8 cellular contexts compared by ENCODE assay signal in the genomic region with DNA sequence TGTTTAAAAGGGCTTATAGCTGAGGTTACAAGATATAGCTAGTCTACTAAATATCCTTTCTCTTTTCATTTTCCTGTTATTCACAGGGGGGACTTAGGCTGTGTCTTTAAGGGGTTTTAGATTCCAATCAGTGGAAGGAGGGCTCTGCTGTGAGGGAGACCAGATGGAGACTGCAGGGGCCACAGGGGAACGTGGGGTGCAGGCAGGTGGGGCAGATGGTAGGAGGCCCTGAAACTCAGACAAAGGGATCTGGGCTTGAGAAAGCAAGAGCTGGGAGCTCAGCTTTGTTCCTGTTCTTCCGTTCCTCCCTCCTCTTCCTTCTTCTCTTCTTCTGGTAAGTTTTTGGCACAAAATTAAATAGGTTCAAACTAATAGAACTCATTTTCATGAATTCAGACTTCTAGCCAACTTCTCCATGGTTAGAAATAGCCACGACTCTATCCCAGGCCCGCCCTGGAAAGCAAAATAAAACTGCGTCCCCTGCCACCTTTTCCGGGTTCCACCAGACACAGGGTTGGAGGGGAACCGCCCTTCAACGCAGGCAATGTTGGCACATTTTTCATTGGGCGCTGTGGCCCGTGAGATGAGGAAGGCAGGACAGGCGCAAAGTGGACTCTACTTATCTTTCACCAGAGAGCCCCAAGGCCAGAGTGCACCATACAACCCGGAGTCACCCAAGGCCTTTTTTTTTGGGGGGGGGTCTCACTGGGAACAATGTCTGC. TPM values are rescaled to one million over a fixed set of nuclear protein-coding genes. Genes with fewer than 3 reads are reported as not detected.
DNase-seq lines count a peak whose midpoint lies in the region; ATAC-seq and TF ChIP-seq lines count a peak whose summit lies in the region.

No MANE protein-coding gene starts in this region.

- H3K27me3 Mint-ChIP-seq in CD8-positive, alpha-beta T cell (ENCODE audit: low read depth) = no peaks in the 10 kb centered on the region
- peaks cover 13% of the 10 kb centered on the region for H3K27me3 Mint-ChIP-seq in neural crest cell (ENCODE audit: low read depth)

- peaks cover 13% of the 10 kb centered on the region for H3K36me3 ChIP-seq in CD8-positive, alpha-beta T cell (ENCODE audit: insufficient read depth, low read length)
- H3K36me3 ChIP-seq in colonic mucosa = no peaks in the 10 kb centered on the region

- H3K4me1 Mint-ChIP-seq in CD8-positive, alpha-beta T cell (ENCODE audit: low read depth) = peaks cover 40% of the 10 kb centered on the region
- H3K4me1 Mint-ChIP-seq in neural crest cell = peaks cover 46% of the 10 kb centered on the region

- peaks cover 37% of the 10 kb centered on the region for H3K36me3 Mint-ChIP-seq in CD8-positive, alpha-beta T cell
- peaks cover 11% of the 10 kb centered on the region for H3K36me3 Mint-ChIP-seq in neural crest cell (ENCODE audit: low read depth)

- H3K9ac ChIP-seq in colonic mucosa (ENCODE audit: low read depth in 2 of 2, low read length in 2 of 2) = peak overlapping the region in 1 of 2 donors; percentile 12

- H3K4me3 ChIP-seq in CD8-positive, alpha-beta T cell (ENCODE audit: low read depth, low read length) = peak overlapping the region; percentile 98
- no peak overlapping the region for H3K4me3 ChIP-seq in colonic mucosa

- H3K27ac Mint-ChIP-seq in CD8-positive, alpha-beta T cell = peak overlapping the region; percentile 98
- H3K27ac Mint-ChIP-seq in neural crest cell (ENCODE audit: unreplicated experiment) = peak overlapping the region; percentile 93

- H3K4me1 ChIP-seq in CD8-positive, alpha-beta T cell (ENCODE audit: insufficient read depth, low read length) = peaks cover 32% of the 10 kb centered on the region
- H3K4me1 ChIP-seq in colonic mucosa = no peaks in the 10 kb centered on the region

- CTCF ChIA-PET in CD8-positive, alpha-beta T cell (lab: Charles Lee) = interaction anchor here (1.0 to 10.0 kb wide), 8 partner anchors 10 to 517 kb away, joined by 4 to 71 read pairs (median 7); no protein-coding TSS in a partner anchor

- H3K27me3 ChIP-seq in CD8-positive, alpha-beta T cell (ENCODE audit: insufficient read depth, low read length) = no peaks in the 10 kb centered on the region
- H3K27me3 ChIP-seq in colonic mucosa = no peaks in the 10 kb centered on the region

- H3K9me3 Mint-ChIP-seq in CD8-positive, alpha-beta T cell = no peaks in the 10 kb centered on the region
- no peaks in the 10 kb centered on the region for H3K9me3 Mint-ChIP-seq in neural crest cell

- ATAC-seq in CD8-positive, alpha-beta T cell = no peak
- ATAC-seq in GM21367 (IDR thresholded peaks at IDR 0.05; ENCODE audit: unreplicated experiment) (no peak), HG03097 (IDR thresholded peaks at IDR 0.05; ENCODE audit: low FRiP score, unreplicated experiment) (no peak)

- TF ChIP-seq CTCF in CD8-positive, alpha-beta T cell (IDR thresholded peaks at IDR 0.05) = no peak
- TF ChIP-seq CTCF in colonic mucosa (IDR thresholded peaks at IDR 0.05) = no peak
- TF ChIP-seq CTCF in neural crest cell (conservative IDR thresholded peaks at IDR 0.05) = no peak

- H3K4me3 Mint-ChIP-seq in CD8-positive, alpha-beta T cell = peak overlapping the region; percentile 91
- peak overlapping the region; percentile 64 for H3K4me3 Mint-ChIP-seq in neural crest cell

- intact Hi-C loops in CD8-positive, alpha-beta T cell (cut with DNase I, micrococcal nuclease) = loop anchor here (2.0 to 10.0 kb wide), 3 partner anchors 121 to 1207 kb away; no protein-coding TSS in a partner anchor
- intact Hi-C loops in colonic mucosa (cut with DNase I) = loop anchor here (10.0 kb wide), 1 partner anchor 113 kb away; no protein-coding TSS in a partner anchor

- no peaks in the 10 kb centered on the region for H3K9me3 ChIP-seq in CD8-positive, alpha-beta T cell (ENCODE audit: low read length)
- no peaks in the 10 kb centered on the region for H3K9me3 ChIP-seq in colonic mucosa

- H3K27ac ChIP-seq in CD8-positive, alpha-beta T cell (ENCODE audit: low read depth, low read length) = peak overlapping the region; percentile 76
- H3K27ac ChIP-seq in colonic mucosa = peak overlapping the region; percentile 92

- POLR2A ChIA-PET in CD8-positive, alpha-beta T cell (lab: Charles Lee) = interaction anchor here (0.6 to 15.2 kb wide), 6 partner anchors 8 to 118 kb away, joined by 3 to 559 read pairs (median 60); no protein-coding TSS in a partner anchor

- DNase-seq in CD8-positive, alpha-beta T cell = peak in 4 of 7 experiments; percentile 43 to 67 (median 54)
- peak; percentile 51 for DNase-seq in NCI-H2171 treated with DMSO at 0.1 percent for 48 hours (lab: John Stamatoyannopoulos, UW)
- DNase-seq in colonic mucosa = no peak
- no peak for DNase-seq in neural crest cell (ENCODE audit: low read depth, low spot score)
- DNase-seq in GM03348 (ENCODE audit: low spot score) = no peak
- no peak for DNase-seq in amniotic stem cell (lab: John Stamatoyannopoulos, UW)

RNA-seq across cellular contexts. Expression of gene TMSB4X, which starts 3.5 kb away (rescaled TPM):
- total RNA-seq in CD8-positive, alpha-beta T cell = 1,000 to 10,000 TPM; 2,374 to 2,465 TPM
- 1,000 to 10,000 TPM; 3,844 to 4,288 TPM for total RNA-seq in colonic mucosa
- total RNA-seq in neural crest cell = 2,548 and 2,664 TPM in 2 replicates

Comparison
In these comparisons a context has a peak if more than half of its experiments do, and no peak if none do; other contexts are left out.
1. DNase-seq: peak in CD8-positive, alpha-beta T cell (4 of 7) and NCI-H2171 treated with DMSO at 0.1 percent for 48 hours (single experiment); none in colonic mucosa (single experiment), neural crest cell (single experiment), GM03348 (single experiment) and amniotic stem cell (single experiment).